ENCODE assay signal across 8 cellular contexts in genomic region chr19:13034636-13035035, GRCh38. TPM values are rescaled to one million over a fixed set of nuclear protein-coding genes. Genes with fewer than 3 reads are reported as not detected.
DNase-seq lines count a peak whose midpoint lies in the region; ATAC-seq and TF ChIP-seq lines count a peak whose summit lies in the region.
"Had no signal": no experiment of that assay in that cellular context is flagged by ENCODE, and none has a peak within 500 bp of the region (broad histone marks: within the 10 kb centered on the region; RNA-seq: fewer than 3 reads in every experiment).

No MANE protein-coding gene starts in this region.

- no peak overlapping the region for H2AFZ ChIP-seq in hepatocyte

- peak overlapping the region in 1 of 2 donors; percentile 28 for H3K9ac ChIP-seq in mucosa of rectum (ENCODE audit: low read depth in 1 of 2, low read length in 2 of 2)

- ATAC-seq in Panc1 (no peak), GM19324 (IDR thresholded peaks at IDR 0.05; ENCODE audit: low FRiP score, unreplicated experiment) (no peak), GM21717 (IDR thresholded peaks at IDR 0.05; ENCODE audit: unreplicated experiment) (no peak)

- H3K4me2 ChIP-seq in hepatocyte: no peak overlapping the region

- TF ChIP-seq CTCF in Panc1 (IDR thresholded peaks at IDR 0.05): no peak
- TF ChIP-seq CTCF in tibial artery (IDR thresholded peaks at IDR 0.05): no peak
- TF ChIP-seq CTCF in hepatocyte (IDR thresholded peaks at IDR 0.05; ENCODE audit: poor library complexity): no peak

- H3K9me2 ChIP-seq in hepatocyte (replicated peaks; ENCODE audit: insufficient read depth): no peaks in the 10 kb centered on the region

- WGBS in hepatocyte (ENCODE audit: low lambda C conversion rate, missing lambda C conversion rate): 94% methylated on average over 8 of the region's 8 CpGs

- H3K79me2 ChIP-seq in hepatocyte: peaks cover 6% of the 10 kb centered on the region

- H3K9me3 ChIP-seq in Panc1 (ENCODE audit: control insufficient read depth, insufficient read depth, low read depth, low read length) (no peaks in the 10 kb centered on the region), mucosa of rectum (ENCODE audit: control insufficient read depth in 2 of 2, low read length in 2 of 2) (no peaks in the 10 kb centered on the region), tibial artery (no peaks in the 10 kb centered on the region), hepatocyte (ENCODE audit: low read depth) (no peaks in the 10 kb centered on the region)

- H3K4me1 ChIP-seq in Panc1 (ENCODE audit: control insufficient read depth, insufficient read depth, low read length) (peaks cover 99% of the 10 kb centered on the region), mucosa of rectum (ENCODE audit: control insufficient read depth in 2 of 2, insufficient read depth in 2 of 2, low read length in 2 of 2) (peaks cover 48 to 78% of the 10 kb centered on the region in 2 donors), tibial artery (peaks cover 4 to 100% (median 98%) of the 10 kb centered on the region in 4 donors), hepatocyte (ENCODE audit: insufficient read depth) (peaks cover 23% of the 10 kb centered on the region)

- in situ Hi-C loops in Panc1 (cut with HindIII; ENCODE audit: low pct_unique_long_range_greater_than_20kb, low sequenced_read_pairs): no loop called here

- DNase-seq in Panc1 (ENCODE audit: low read depth, low spot score) (no peak), tibial artery (peak in 1 of 2 donors; percentile 66), hepatocyte (ENCODE audit: low spot score) (no peak)
- DNase-seq: NCI-H1930 had no signal

- H3K27ac ChIP-seq in Panc1 (ENCODE audit: low read length): peak overlapping the region; percentile 75
- H3K27ac ChIP-seq in cingulate gyrus (ENCODE audit: low read depth, low read length): peak overlapping the region; percentile 100
- peak overlapping the region; percentile 88 to 90 for H3K27ac ChIP-seq in mucosa of rectum (ENCODE audit: low read depth in 2 of 2, low read length in 2 of 2)
- H3K27ac ChIP-seq in tibial artery: peak overlapping the region; percentile 88 to 99
- no peak overlapping the region for H3K27ac ChIP-seq in hepatocyte

- no peak overlapping the region for H3K4me3 ChIP-seq in Panc1 (ENCODE audit: low read depth in 2 of 2, low read length in 2 of 2)
- no peak overlapping the region for H3K4me3 ChIP-seq in mucosa of rectum (ENCODE audit: low read length in 2 of 2)
- no peak overlapping the region for H3K4me3 ChIP-seq in tibial artery
- no peak overlapping the region for H3K4me3 ChIP-seq in hepatocyte

- POLR2A ChIA-PET in Panc1 (lab: Charles Lee): interaction anchor here (0.6 kb wide), 1 partner anchor 41 kb away, joined by 3 read pairs; no protein-coding TSS in a partner anchor

- H3K27me3 ChIP-seq in Panc1 (ENCODE audit: control insufficient read depth, insufficient read depth, low read length): no peaks in the 10 kb centered on the region
- no peaks in the 10 kb centered on the region for H3K27me3 ChIP-seq in mucosa of rectum (ENCODE audit: control insufficient read depth in 2 of 2, insufficient read depth in 2 of 2, low read length in 2 of 2)
- H3K27me3 ChIP-seq in tibial artery: no peaks in the 10 kb centered on the region
- H3K27me3 ChIP-seq in hepatocyte: peaks cover 27% of the 10 kb centered on the region

- H3K36me3 ChIP-seq in Panc1 (ENCODE audit: control insufficient read depth, insufficient read depth, low read length) (no peaks in the 10 kb centered on the region; the same call in 1 of the 2 replicates), mucosa of rectum (ENCODE audit: control insufficient read depth in 2 of 2, insufficient read depth in 2 of 2, low read length in 2 of 2) (no peaks in the 10 kb centered on the region), tibial artery (no peaks in the 10 kb centered on the region), hepatocyte (replicated peaks; ENCODE audit: insufficient read depth, low read depth) (no peaks in the 10 kb centered on the region)

- peaks cover 12% of the 10 kb centered on the region for H4K20me1 ChIP-seq in hepatocyte (ENCODE audit: insufficient read depth, poor library complexity, severe bottlenecking)

- no TSS peak for BruUV-seq in Panc1 (replicated peaks; lab: Mats Ljungman, UMichigan)

- intact Hi-C loops in Panc1 (cut with micrococcal nuclease; ENCODE audit: unreplicated experiment) (loop anchor here (10.0 kb wide), 2 partner anchors 50 to 60 kb away; no protein-coding TSS in a partner anchor), tibial artery (cut with DNase I; ENCODE audit: low total_unique reads) (loop anchor here (5.0 kb wide), 1 partner anchor 37 kb away; the partner anchor contains the start of gene NFIX)

- CTCF ChIA-PET in Panc1 (lab: Charles Lee): interaction anchor here (1.6 kb wide), 1 partner anchor 26 kb away, joined by 12 read pairs; no protein-coding TSS in a partner anchor

RNA-seq across cellular contexts. Expression of gene NFIX, which starts 39.4 kb away (rescaled TPM):
- total RNA-seq in Panc1 (2021; ENCODE audit: unreplicated experiment): 144 TPM
- 107 TPM for polyA plus RNA-seq in Panc1 (2012; ENCODE audit: insufficient read length)
- total RNA-seq in hepatocyte: 3.8 and 12.8 TPM in 2 replicates
- 6.3 and 10.2 TPM in 2 replicates for polyA plus RNA-seq in hepatocyte

Comparison
In these comparisons a context has a peak if more than half of its experiments do, and no peak if none do; other contexts are left out.
1. RNA of gene NFIX, which starts 39.4 kb away (total RNA-seq): 144 TPM in Panc1 (single experiment); 3.8 to 12.8 TPM in hepatocyte; every median in the first group is over 10 times any median in the second.